30 cellular contexts compared by ENCODE assay signal in genomic region chr6:144443157-144443556, GRCh38.
"Had no signal": no experiment of that assay in that cellular context is flagged by ENCODE, and none has a peak within 500 bp of the region (broad histone marks: within the 10 kb centered on the region; RNA-seq: fewer than 3 reads in every experiment).

No MANE protein-coding gene starts in this region.

- H3K27me3 ChIP-seq: neural progenitor cell, neutrophil, right atrium auricular region, right lobe of liver, stomach, testis, thyroid gland, transverse colon, upper lobe of left lung, vagina had no signal

- H3K4me3 Mint-ChIP-seq: immature natural killer cell; mesothelial cell of epicardium; naive B cell; natural killer cell; nephron progenitor cell; neural progenitor cell; stimulated activated naive B cell treated with anti-CD40 and anti-IgM and Interleukin-4, amounts not matched to agents 10 μg/mL and 1 μg/mL and 100 μg/mL, for 72 hours had no signal

- H3K4me1 ChIP-seq: neural progenitor cell, parathyroid adenoma, right atrium auricular region, stomach, testis, thyroid gland, transverse colon, upper lobe of left lung, vagina had no signal

- DNase-seq: hypothalamus; immature natural killer cell; kidney; left ventricle myocardium inferior; mesendoderm; naive B cell; natural killer cell; nephron progenitor cell; occipital lobe; psoas muscle; right lobe of liver; stimulated activated CD4-positive, alpha-beta T cell treated with anti-CD3 and anti-CD28 coated beads, Interleukin-12 subunit alpha, Interleukin-12 subunit beta, amount 100 ng/mL, for 4 hours; stimulated activated CD4-positive, alpha-beta T cell treated with anti-CD3 and anti-CD28 coated beads, Interleukin-15, amount 100 ng/mL, for 24 hours; stimulated activated CD4-positive, alpha-beta T cell treated with anti-CD3 and anti-CD28 coated beads, Interleukin-2, amount 100 ng/mL, for 24 hours; stimulated activated CD4-positive, alpha-beta T cell treated with anti-CD3 and anti-CD28 coated beads, Interleukin-4, amount 100 ng/mL, for 1 hour; stimulated activated naive B cell treated with anti-CD40 and anti-IgM and Interleukin-4, amounts not matched to agents 10 μg/mL and 1 μg/mL and 100 μg/mL, for 72 hours; stimulated activated naive CD8-positive, alpha-beta T cell treated with anti-CD3 and anti-CD28 coated beads, Interleukin-15, Interleukin-2, amounts not matched to agents 100 U/mL and 50 U/mL, for 24 hours; stomach; testis; thyroid gland; transverse colon; upper lobe of left lung had no signal

- H3K27me3 Mint-ChIP-seq: naive B cell; stimulated activated naive B cell treated with anti-CD40 and anti-IgM and Interleukin-4, amounts not matched to agents 10 μg/mL and 1 μg/mL and 100 μg/mL, for 72 hours had no signal

- H3K27ac ChIP-seq: left ventricle myocardium inferior, neural progenitor cell, neutrophil, parathyroid adenoma, psoas muscle, right atrium auricular region, right lobe of liver, skin epidermis, stomach, testis, transverse colon, upper lobe of left lung, vagina had no signal

- H3K4me3 ChIP-seq: left ventricle myocardium inferior, lung, neural progenitor cell, psoas muscle, right atrium auricular region, right lobe of liver, skin epidermis, stomach, testis, thyroid gland, transverse colon, upper lobe of left lung, vagina had no signal

- H3K27ac Mint-ChIP-seq: mesothelial cell of epicardium; nephron progenitor cell; neural progenitor cell; stimulated activated naive B cell treated with anti-CD40 and anti-IgM and Interleukin-4, amounts not matched to agents 10 μg/mL and 1 μg/mL and 100 μg/mL, for 72 hours had no signal

- ATAC-seq: natural killer cell; right lobe of liver; stimulated activated naive B cell treated with anti-CD40 and anti-IgM and Interleukin-4, amounts not matched to agents 10 μg/mL and 1 μg/mL and 100 μg/mL, for 72 hours; stimulated activated naive CD8-positive, alpha-beta T cell treated with anti-CD3 and anti-CD28 coated beads, Interleukin-15, Interleukin-2, amounts not matched to agents 100 U/mL and 50 U/mL, for 24 hours had no signal

- H3K9me3 ChIP-seq: neutrophil, psoas muscle, right atrium auricular region, right lobe of liver, testis, thyroid gland, vagina had no signal

- H3K4me1 Mint-ChIP-seq: mesothelial cell of epicardium, nephron progenitor cell, neural progenitor cell had no signal

- H3K9me3 Mint-ChIP-seq: immature natural killer cell, natural killer cell had no signal
